20 cellular contexts compared by ENCODE assay signal in the genomic region with DNA sequence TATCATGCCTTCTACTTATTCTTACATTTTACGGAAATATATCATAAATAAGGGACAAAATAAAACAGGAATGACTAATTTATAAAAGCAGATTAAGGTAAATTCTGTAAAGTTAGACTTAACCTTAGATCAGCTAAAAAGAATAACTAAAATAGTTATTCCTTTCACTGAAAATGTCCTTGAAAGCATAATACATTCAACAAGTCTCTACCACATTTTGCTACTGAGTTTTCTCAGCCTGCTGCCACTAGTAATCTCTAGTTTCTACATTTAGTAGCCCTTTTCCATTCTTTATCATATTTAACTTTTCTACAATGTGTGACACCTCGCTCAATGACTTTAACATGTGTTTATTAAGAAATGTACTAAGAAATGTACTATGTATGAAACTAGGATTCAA.
"Had no signal": no experiment of that assay in that cellular context is flagged by ENCODE, and none has a peak within 500 bp of the region (broad histone marks: within the 10 kb centered on the region; RNA-seq: fewer than 3 reads in every experiment).

No MANE protein-coding gene starts in this region.

- H3K9ac ChIP-seq: KMS-11 had no signal

- H3K27ac ChIP-seq: KMS-11, RWPE1 had no signal

- FAIRE-seq: HepG2 had no signal

- ATAC-seq: HepG2, Panc1, PC-3, SK-N-SH treated with all-trans-retinoic acid at 6 μM for 48 hours had no signal

- DNase-seq: Kasumi-1, MV-4-11, NCI-H1048, NCI-H1105, NCI-H1417, NCI-H1436 treated with DMSO at 0.1 percent for 48 hours, NCI-H1694, NCI-H187 treated with DMSO at 0.1 percent for 48 hours, NCI-H2029 treated with DMSO at 0.1 percent for 48 hours, NCI-H2171 treated with DMSO at 0.1 percent for 48 hours, NCI-H2227 treated with DMSO at 0.1 percent for 48 hours, NCI-H524 treated with DMSO at 0.1 percent for 48 hours, NCI-H774, PC-3, SHP77 had no signal
